ENCODE assay signal across 22 cellular contexts in the genomic region with DNA sequence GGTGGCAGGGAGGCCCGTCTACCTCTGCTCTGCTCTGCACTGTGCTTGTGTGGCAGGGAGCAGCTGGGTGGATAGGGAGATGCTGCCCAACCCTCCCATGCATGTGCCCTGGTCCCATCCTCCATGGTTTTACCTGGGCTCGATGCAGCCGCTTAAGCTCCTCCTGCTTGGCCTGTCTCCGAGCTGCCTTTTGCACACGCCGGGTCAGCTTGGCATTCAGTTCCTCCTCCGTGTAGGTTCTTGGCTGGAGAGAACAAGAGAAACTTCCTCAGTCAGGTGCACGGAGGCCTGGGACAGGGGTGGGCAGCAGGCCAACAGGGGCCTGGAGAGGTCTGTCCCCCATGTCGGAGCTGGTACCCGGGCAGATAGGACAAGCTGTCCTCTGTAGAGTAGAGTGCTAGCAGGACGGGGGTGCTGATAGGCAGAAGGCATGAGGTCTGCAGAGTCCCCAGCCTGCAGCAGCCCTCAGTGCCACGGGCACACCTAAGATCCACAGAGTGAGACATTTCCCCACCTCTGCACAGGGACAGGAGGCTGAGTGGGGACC. TPM values are rescaled to one million over a fixed set of nuclear protein-coding genes. Genes with fewer than 3 reads are reported as not detected.
DNase-seq lines count a peak whose midpoint lies in the region; ATAC-seq and TF ChIP-seq lines count a peak whose summit lies in the region.
"Had no signal": no experiment of that assay in that cellular context is flagged by ENCODE, and none has a peak within 500 bp of the region (broad histone marks: within the 10 kb centered on the region; RNA-seq: fewer than 3 reads in every experiment).

No MANE protein-coding gene starts in this region.

- H3K4me3 ChIP-seq in heart left ventricle, result no peak overlapping the region
- H3K4me3 ChIP-seq in right atrium auricular region, result no peak overlapping the region
- H3K4me3 ChIP-seq in heart right ventricle, result no peak overlapping the region
- H3K4me3 ChIP-seq: GM23338 had no signal

- TF ChIP-seq POLR2A in heart left ventricle (IDR thresholded peaks at IDR 0.05), result no peak

- H3K27ac Mint-ChIP-seq in neural crest cell (ENCODE audit: unreplicated experiment), result peak overlapping the region; percentile 43
- H3K27ac Mint-ChIP-seq: GM23338, HFFc6 had no signal

- no peaks in the 10 kb centered on the region for H3K9me3 Mint-ChIP-seq in neural crest cell
- H3K9me3 Mint-ChIP-seq: GM23338, H9, HFFc6 had no signal

- intact Hi-C loops in heart left ventricle (cut with DNase I) (no loop called here), heart right ventricle (cut with DNase I) (loop anchor here in 1 of 10 donors (10.0 kb wide), 1 partner anchor 726 kb away; a partner anchor contains a TSS)

- WGBS in heart left ventricle, 4 donors, result 54 to 81% (median 60%) methylated on average over 6 to 12 of the region's 12 CpGs
- WGBS in heart right ventricle, 2 donors, result 58 to 70% methylated on average over 12 of the region's 12 CpGs

- H3K27ac ChIP-seq in heart left ventricle (peak overlapping the region in 8 of 12 donors; percentile 15 to 65 (median 36)), right atrium auricular region (peak overlapping the region in 1 of 2 donors; percentile 17), heart right ventricle (peak overlapping the region in 7 of 10 donors; percentile 12 to 53 (median 45))
- H3K27ac ChIP-seq: RWPE1 had no signal

- peaks cover 0 to 36% (median 9%) of the 10 kb centered on the region in 12 donors for H3K4me1 ChIP-seq in heart left ventricle
- peaks cover 0 to 6% of the 10 kb centered on the region in 2 donors for H3K4me1 ChIP-seq in right atrium auricular region
- peaks cover 0 to 36% (median 19%) of the 10 kb centered on the region in 9 donors for H3K4me1 ChIP-seq in heart right ventricle

- H3K9me3 ChIP-seq in heart left ventricle (no peaks in the 10 kb centered on the region), right atrium auricular region (no peaks in the 10 kb centered on the region), heart right ventricle (no peaks in the 10 kb centered on the region)
- H3K9me3 ChIP-seq: SK-N-SH had no signal

- TF ChIP-seq CTCF in heart left ventricle (IDR thresholded peaks at IDR 0.05) (no peak), right atrium auricular region (IDR thresholded peaks at IDR 0.05) (no peak), heart right ventricle (IDR thresholded peaks at IDR 0.05) (no peak), neural crest cell (conservative IDR thresholded peaks at IDR 0.05) (no peak)

- peaks cover 0 to 95% (median 69%) of the 10 kb centered on the region in 9 donors for H3K36me3 ChIP-seq in heart left ventricle
- H3K36me3 ChIP-seq in right atrium auricular region, result peaks cover 65% of the 10 kb centered on the region
- peaks cover 0 to 98% (median 60%) of the 10 kb centered on the region in 9 donors for H3K36me3 ChIP-seq in heart right ventricle

- DNase-seq in heart left ventricle (peak in 3 of 5 donors; percentile 25 to 72 (median 68)), right atrium auricular region (ENCODE audit: low spot score) (no peak), heart right ventricle (peak in 1 of 2 donors; percentile 36), neural crest cell (ENCODE audit: low read depth, low spot score) (no peak), NCI-H69 (lab: John Stamatoyannopoulos, UW) (no peak), NCI-H2029 treated with DMSO at 0.1 percent for 48 hours (lab: John Stamatoyannopoulos, UW) (no peak), NCI-H146 (lab: John Stamatoyannopoulos, UW) (no peak), NCI-H1694 (lab: John Stamatoyannopoulos, UW) (no peak)
- DNase-seq: DMS53, H9, HFFc6, Karpas-422, NCI-H1092, NCI-H1417 treated with DMSO at 0.1 percent for 48 hours, NCI-H1930, NCI-H446, NCI-H524 treated with DMSO at 0.1 percent for 48 hours, SK-N-SH had no signal

- H3K27me3 Mint-ChIP-seq in neural crest cell (ENCODE audit: low read depth), result no peaks in the 10 kb centered on the region

- H3K36me3 Mint-ChIP-seq in neural crest cell (ENCODE audit: low read depth), result peaks cover 15% of the 10 kb centered on the region

- H3K4me1 Mint-ChIP-seq in neural crest cell, result no peaks in the 10 kb centered on the region

- H3K27me3 ChIP-seq in heart left ventricle (no peaks in the 10 kb centered on the region), right atrium auricular region (no peaks in the 10 kb centered on the region), heart right ventricle (no peaks in the 10 kb centered on the region)

- H3K4me3 Mint-ChIP-seq in neural crest cell, result no peak overlapping the region
- H3K4me3 Mint-ChIP-seq: GM23338, H9, HFFc6 had no signal

- ATAC-seq in heart left ventricle (peak; percentile 51 to 73 (median 62)), heart right ventricle (peak in 6 of 8 donors; percentile 13 to 81 (median 43))
- ATAC-seq: GM23338, HepG2, Panc1 had no signal

RNA-seq across cellular contexts. Expression of a gene that starts 36.4 kb away (rescaled TPM):
- total RNA-seq in heart left ventricle, result 10 to 100 TPM in 7 of 9 donors, 1 to 10 TPM in 2; 7.8 to 27.8 (median 15.8) TPM
- 10 to 100 TPM; 24.6 to 59.2 TPM for polyA plus RNA-seq in heart left ventricle
- total RNA-seq in right atrium auricular region, result 10 to 100 TPM; 10.5 to 14.1 TPM
- total RNA-seq in heart right ventricle, result 10 to 100 TPM in 5 of 10 donors, 1 to 10 TPM in 5; 5.6 to 24.1 (median 10.5) TPM
- 10 to 100 TPM; 10.2 to 42.9 TPM for polyA plus RNA-seq in heart right ventricle
- total RNA-seq in neural crest cell, result 26.5 TPM in 2 replicates

Comparison
In these comparisons a context has a peak if more than half of its experiments do, and no peak if none do; other contexts are left out.
1. DNase-seq: peak in heart left ventricle (3 of 5); none in right atrium auricular region (single experiment), neural crest cell (single experiment), NCI-H69 (single experiment), NCI-H2029 treated with DMSO at 0.1 percent for 48 hours (single experiment), NCI-H146 (single experiment) and NCI-H1694 (single experiment).